Comparison of ENCODE assay signal across 18 cellular contexts in genomic region chr1:45172015-45172414, GRCh38. TPM values are rescaled to one million over a fixed set of nuclear protein-coding genes. Genes with fewer than 3 reads are reported as not detected.
DNase-seq lines count a peak whose midpoint lies in the region; ATAC-seq lines count a peak whose summit lies in the region.
"Had no signal": no experiment of that assay in that cellular context is flagged by ENCODE, and none has a peak within 500 bp of the region (broad histone marks: within the 10 kb centered on the region; RNA-seq: fewer than 3 reads in every experiment).

No MANE protein-coding gene starts in this region.

- peaks cover 4% of the 10 kb centered on the region for H3K27me3 ChIP-seq in MG63

- no peaks in the 10 kb centered on the region for H3K9me3 ChIP-seq in MG63

- H3K4me1 Mint-ChIP-seq in immature natural killer cell: no peaks in the 10 kb centered on the region
- H3K4me1 Mint-ChIP-seq: B cell had no signal

- ATAC-seq in HG03432 (IDR thresholded peaks at IDR 0.05; ENCODE audit: unreplicated experiment): no peak
- ATAC-seq: stimulated activated naive CD8-positive, alpha-beta T cell treated with anti-CD3 and anti-CD28 coated beads, Interleukin-15, Interleukin-2, amounts not matched to agents 100 U/mL and 50 U/mL, for 24 hours had no signal

- H3K36me3 Mint-ChIP-seq in immature natural killer cell: no peaks in the 10 kb centered on the region

- H3K27me3 Mint-ChIP-seq in immature natural killer cell (ENCODE audit: low read depth in 3 of 3): peaks cover 0 to 3% (median 0%) of the 10 kb centered on the region in 3 donors

- H3K4me3 ChIP-seq in MG63: no peak overlapping the region

- H3K27ac Mint-ChIP-seq in immature natural killer cell: no peak overlapping the region
- H3K27ac Mint-ChIP-seq: B cell had no signal

- no peaks in the 10 kb centered on the region for H3K36me3 ChIP-seq in MG63

- no peak overlapping the region for H3K4me3 Mint-ChIP-seq in immature natural killer cell
- H3K4me3 Mint-ChIP-seq: B cell had no signal

- DNase-seq in DMS53 (lab: John Stamatoyannopoulos, UW) (peak; percentile 86), MG63 (peak; percentile 34), SW480 (ENCODE audit: low spot score) (peak; percentile 49), iris pigment epithelial cell (ENCODE audit: low read depth) (peak; percentile 61), OCI-M2 (lab: John Stamatoyannopoulos, UW; ENCODE audit: unreplicated experiment) (no peak), immature natural killer cell (no peak)
- DNase-seq in activated CD8-positive, alpha-beta memory T cell treated with anti-CD3 and anti-CD28 coated beads, Interleukin-2, amount 50 U/mL, for 48 hours: no peak
- DNase-seq: activated CD4-positive, alpha-beta T cell treated with anti-CD3 and anti-CD28 coated beads for 4 hours; activated gamma-delta T cell; caudate nucleus; islet precursor cell; MM.1S; NCI-H526; retina; stimulated activated CD4-positive, alpha-beta T cell treated with anti-CD3 and anti-CD28 coated beads, Interleukin-4, amount 100 ng/mL, for 24 hours; stimulated activated naive CD8-positive, alpha-beta T cell treated with anti-CD3 and anti-CD28 coated beads, Interleukin-15, Interleukin-2, amounts not matched to agents 100 U/mL and 50 U/mL, for 24 hours had no signal

- no peaks in the 10 kb centered on the region for H3K9me3 Mint-ChIP-seq in immature natural killer cell

RNA-seq across cellular contexts. Expression of gene ZSWIM5, which starts 34.4 kb away (rescaled TPM):
- 0.12 and 0.56 TPM in 2 replicates for total RNA-seq in MG63 (2014; rRNA removed; shearing (Covaris generic); ENCODE audit: low replicate concordance)
- polyA plus RNA-seq in immature natural killer cell: under 1 TPM in 2 of 3 donors, not detected in 1; 0.16 to 0.17 TPM

Comparison
In these comparisons a context has a peak if more than half of its experiments do, and no peak if none do; other contexts are left out.
1. DNase-seq: peak in DMS53 (single experiment), MG63 (single experiment), SW480 (single experiment) and iris pigment epithelial cell (single experiment); none in OCI-M2 (single experiment), activated CD8-positive, alpha-beta memory T cell treated with anti-CD3 and anti-CD28 coated beads, Interleukin-2, amount 50 U/mL, for 48 hours (single experiment) and immature natural killer cell (0 of 3).